1 cellular context compared by ENCODE assay signal in genomic region chr3:188021502-188022040, GRCh38.
TF ChIP-seq lines count a peak whose summit lies in the region.

No MANE protein-coding gene starts in this region.

TF ChIP-seq in HepG2, 621 proteins besides CTCF, POLR2A, EP300 and RAD21 (continued from another document):
- TF ChIP-seq, protein P1, sequence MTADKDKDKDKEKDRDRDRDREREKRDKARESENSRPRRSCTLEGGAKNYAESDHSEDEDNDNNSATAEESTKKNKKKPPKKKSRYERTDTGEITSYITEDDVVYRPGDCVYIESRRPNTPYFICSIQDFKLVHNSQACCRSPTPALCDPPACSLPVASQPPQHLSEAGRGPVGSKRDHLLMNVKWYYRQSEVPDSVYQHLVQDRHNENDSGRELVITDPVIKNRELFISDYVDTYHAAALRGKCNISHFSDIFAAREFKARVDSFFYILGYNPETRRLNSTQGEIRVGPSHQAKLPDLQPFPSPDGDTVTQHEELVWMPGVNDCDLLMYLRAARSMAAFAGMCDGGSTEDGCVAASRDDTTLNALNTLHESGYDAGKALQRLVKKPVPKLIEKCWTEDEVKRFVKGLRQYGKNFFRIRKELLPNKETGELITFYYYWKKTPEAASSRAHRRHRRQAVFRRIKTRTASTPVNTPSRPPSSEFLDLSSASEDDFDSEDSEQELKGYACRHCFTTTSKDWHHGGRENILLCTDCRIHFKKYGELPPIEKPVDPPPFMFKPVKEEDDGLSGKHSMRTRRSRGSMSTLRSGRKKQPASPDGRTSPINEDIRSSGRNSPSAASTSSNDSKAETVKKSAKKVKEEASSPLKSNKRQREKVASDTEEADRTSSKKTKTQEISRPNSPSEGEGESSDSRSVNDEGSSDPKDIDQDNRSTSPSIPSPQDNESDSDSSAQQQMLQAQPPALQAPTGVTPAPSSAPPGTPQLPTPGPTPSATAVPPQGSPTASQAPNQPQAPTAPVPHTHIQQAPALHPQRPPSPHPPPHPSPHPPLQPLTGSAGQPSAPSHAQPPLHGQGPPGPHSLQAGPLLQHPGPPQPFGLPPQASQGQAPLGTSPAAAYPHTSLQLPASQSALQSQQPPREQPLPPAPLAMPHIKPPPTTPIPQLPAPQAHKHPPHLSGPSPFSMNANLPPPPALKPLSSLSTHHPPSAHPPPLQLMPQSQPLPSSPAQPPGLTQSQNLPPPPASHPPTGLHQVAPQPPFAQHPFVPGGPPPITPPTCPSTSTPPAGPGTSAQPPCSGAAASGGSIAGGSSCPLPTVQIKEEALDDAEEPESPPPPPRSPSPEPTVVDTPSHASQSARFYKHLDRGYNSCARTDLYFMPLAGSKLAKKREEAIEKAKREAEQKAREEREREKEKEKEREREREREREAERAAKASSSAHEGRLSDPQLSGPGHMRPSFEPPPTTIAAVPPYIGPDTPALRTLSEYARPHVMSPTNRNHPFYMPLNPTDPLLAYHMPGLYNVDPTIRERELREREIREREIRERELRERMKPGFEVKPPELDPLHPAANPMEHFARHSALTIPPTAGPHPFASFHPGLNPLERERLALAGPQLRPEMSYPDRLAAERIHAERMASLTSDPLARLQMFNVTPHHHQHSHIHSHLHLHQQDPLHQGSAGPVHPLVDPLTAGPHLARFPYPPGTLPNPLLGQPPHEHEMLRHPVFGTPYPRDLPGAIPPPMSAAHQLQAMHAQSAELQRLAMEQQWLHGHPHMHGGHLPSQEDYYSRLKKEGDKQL (CRISPR knock-in tag; IDR thresholded peaks at IDR 0.05; ENCODE audit: low read depth) = peak; percentile 70; the same call in 1 of the 2 replicates
- TF ChIP-seq, protein P2, sequence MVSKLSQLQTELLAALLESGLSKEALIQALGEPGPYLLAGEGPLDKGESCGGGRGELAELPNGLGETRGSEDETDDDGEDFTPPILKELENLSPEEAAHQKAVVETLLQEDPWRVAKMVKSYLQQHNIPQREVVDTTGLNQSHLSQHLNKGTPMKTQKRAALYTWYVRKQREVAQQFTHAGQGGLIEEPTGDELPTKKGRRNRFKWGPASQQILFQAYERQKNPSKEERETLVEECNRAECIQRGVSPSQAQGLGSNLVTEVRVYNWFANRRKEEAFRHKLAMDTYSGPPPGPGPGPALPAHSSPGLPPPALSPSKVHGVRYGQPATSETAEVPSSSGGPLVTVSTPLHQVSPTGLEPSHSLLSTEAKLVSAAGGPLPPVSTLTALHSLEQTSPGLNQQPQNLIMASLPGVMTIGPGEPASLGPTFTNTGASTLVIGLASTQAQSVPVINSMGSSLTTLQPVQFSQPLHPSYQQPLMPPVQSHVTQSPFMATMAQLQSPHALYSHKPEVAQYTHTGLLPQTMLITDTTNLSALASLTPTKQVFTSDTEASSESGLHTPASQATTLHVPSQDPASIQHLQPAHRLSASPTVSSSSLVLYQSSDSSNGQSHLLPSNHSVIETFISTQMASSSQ (IDR thresholded peaks at IDR 0.05; ENCODE audit: low read depth) = 0 out of 2 replicates have a peak, but pooled peaks have one; percentile 48
- TF ChIP-seq, protein P2 (CRISPR knock-in tag; IDR thresholded peaks at IDR 0.05; ENCODE audit: borderline replicate concordance) = peak; percentile 55; the same call in 1 of the 2 replicates
- TF ChIP-seq, protein P3, sequence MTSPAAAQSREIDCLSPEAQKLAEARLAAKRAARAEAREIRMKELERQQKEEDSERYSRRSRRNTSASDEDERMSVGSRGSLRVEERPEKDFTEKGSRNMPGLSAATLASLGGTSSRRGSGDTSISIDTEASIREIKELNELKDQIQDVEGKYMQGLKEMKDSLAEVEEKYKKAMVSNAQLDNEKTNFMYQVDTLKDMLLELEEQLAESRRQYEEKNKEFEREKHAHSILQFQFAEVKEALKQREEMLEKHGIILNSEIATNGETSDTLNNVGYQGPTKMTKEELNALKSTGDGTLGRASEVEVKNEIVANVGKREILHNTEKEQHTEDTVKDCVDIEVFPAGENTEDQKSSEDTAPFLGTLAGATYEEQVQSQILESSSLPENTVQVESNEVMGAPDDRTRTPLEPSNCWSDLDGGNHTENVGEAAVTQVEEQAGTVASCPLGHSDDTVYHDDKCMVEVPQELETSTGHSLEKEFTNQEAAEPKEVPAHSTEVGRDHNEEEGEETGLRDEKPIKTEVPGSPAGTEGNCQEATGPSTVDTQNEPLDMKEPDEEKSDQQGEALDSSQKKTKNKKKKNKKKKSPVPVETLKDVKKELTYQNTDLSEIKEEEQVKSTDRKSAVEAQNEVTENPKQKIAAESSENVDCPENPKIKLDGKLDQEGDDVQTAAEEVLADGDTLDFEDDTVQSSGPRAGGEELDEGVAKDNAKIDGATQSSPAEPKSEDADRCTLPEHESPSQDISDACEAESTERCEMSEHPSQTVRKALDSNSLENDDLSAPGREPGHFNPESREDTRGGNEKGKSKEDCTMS (CRISPR knock-in tag; conservative IDR thresholded peaks at IDR 0.05) = no peak
- TF ChIP-seq KDM3A (CRISPR knock-in tag; IDR thresholded peaks at IDR 0.05; ENCODE audit: low read depth) (0 out of 2 replicates have a peak, but pooled peaks have one; percentile 24), KDM6A (CRISPR knock-in tag; IDR thresholded peaks at IDR 0.05; ENCODE audit: low read depth) (peak; percentile 55; the same call in 1 of the 2 replicates), NCOA2 (CRISPR knock-in tag; IDR thresholded peaks at IDR 0.05) (peak; percentile 78), PAF1 (CRISPR knock-in tag; IDR thresholded peaks at IDR 0.05) (no peak), ZNF777 (CRISPR knock-in tag; IDR thresholded peaks at IDR 0.05) (no peak), ZNF414 (CRISPR knock-in tag; IDR thresholded peaks at IDR 0.05) (no peak), ZBTB8A (CRISPR knock-in tag; IDR thresholded peaks at IDR 0.05; ENCODE audit: borderline replicate concordance, low read depth) (no peak), ZNF75D (CRISPR knock-in tag; IDR thresholded peaks at IDR 0.05; ENCODE audit: borderline replicate concordance) (no peak), HINFP (CRISPR knock-in tag; IDR thresholded peaks at IDR 0.05; ENCODE audit: low read depth) (no peak), SMC3 (IDR thresholded peaks at IDR 0.05; ENCODE audit: low read length) (peak; percentile 13; the same call in 1 of the 2 replicates), ZMAT5 (CRISPR knock-in tag; IDR thresholded peaks at IDR 0.05; ENCODE audit: borderline replicate concordance, low read depth) (no peak), ZNF24 (IDR thresholded peaks at IDR 0.05) (0 out of 2 replicates have a peak, but pooled peaks have one; percentile 29), EHMT2 (IDR thresholded peaks at IDR 0.05; ENCODE audit: borderline replicate concordance, low read depth, low read length) (no peak), ZNF891 (CRISPR knock-in tag; IDR thresholded peaks at IDR 0.05) (no peak), MBNL3 (CRISPR knock-in tag; conservative IDR thresholded peaks at IDR 0.05) (no peak), HNRNPLL (IDR thresholded peaks at IDR 0.05; ENCODE audit: low read depth, low read length, poor library complexity, severe bottlenecking) (no peak), GTF2F1 (IDR thresholded peaks at IDR 0.05; ENCODE audit: low read length) (no peak), NR3C1 (CRISPR knock-in tag; IDR thresholded peaks at IDR 0.05) (no peak), MEIS2 (CRISPR knock-in tag; IDR thresholded peaks at IDR 0.05) (no peak), UBTF (CRISPR knock-in tag; IDR thresholded peaks at IDR 0.05) (0 out of 2 replicates have a peak, but pooled peaks have one; percentile 36), ZNF747 (CRISPR knock-in tag; IDR thresholded peaks at IDR 0.05; ENCODE audit: borderline replicate concordance) (no peak), KDM1A (CRISPR knock-in tag; IDR thresholded peaks at IDR 0.05) (no peak), HOXA3 (CRISPR knock-in tag; IDR thresholded peaks at IDR 0.05) (peak; percentile 86), ATF6 (CRISPR knock-in tag; conservative IDR thresholded peaks at IDR 0.05) (no peak), RBAK (CRISPR knock-in tag; IDR thresholded peaks at IDR 0.05) (no peak), NFYB (CRISPR knock-in tag; IDR thresholded peaks at IDR 0.05) (no peak), TOE1 (CRISPR knock-in tag; IDR thresholded peaks at IDR 0.05) (no peak)
- TF ChIP-seq, protein P4, sequence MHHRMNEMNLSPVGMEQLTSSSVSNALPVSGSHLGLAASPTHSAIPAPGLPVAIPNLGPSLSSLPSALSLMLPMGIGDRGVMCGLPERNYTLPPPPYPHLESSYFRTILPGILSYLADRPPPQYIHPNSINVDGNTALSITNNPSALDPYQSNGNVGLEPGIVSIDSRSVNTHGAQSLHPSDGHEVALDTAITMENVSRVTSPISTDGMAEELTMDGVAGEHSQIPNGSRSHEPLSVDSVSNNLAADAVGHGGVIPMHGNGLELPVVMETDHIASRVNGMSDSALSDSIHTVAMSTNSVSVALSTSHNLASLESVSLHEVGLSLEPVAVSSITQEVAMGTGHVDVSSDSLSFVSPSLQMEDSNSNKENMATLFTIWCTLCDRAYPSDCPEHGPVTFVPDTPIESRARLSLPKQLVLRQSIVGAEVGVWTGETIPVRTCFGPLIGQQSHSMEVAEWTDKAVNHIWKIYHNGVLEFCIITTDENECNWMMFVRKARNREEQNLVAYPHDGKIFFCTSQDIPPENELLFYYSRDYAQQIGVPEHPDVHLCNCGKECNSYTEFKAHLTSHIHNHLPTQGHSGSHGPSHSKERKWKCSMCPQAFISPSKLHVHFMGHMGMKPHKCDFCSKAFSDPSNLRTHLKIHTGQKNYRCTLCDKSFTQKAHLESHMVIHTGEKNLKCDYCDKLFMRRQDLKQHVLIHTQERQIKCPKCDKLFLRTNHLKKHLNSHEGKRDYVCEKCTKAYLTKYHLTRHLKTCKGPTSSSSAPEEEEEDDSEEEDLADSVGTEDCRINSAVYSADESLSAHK (CRISPR knock-in tag; IDR thresholded peaks at IDR 0.05; ENCODE audit: borderline replicate concordance) = no peak
- TF ChIP-seq, protein P5, sequence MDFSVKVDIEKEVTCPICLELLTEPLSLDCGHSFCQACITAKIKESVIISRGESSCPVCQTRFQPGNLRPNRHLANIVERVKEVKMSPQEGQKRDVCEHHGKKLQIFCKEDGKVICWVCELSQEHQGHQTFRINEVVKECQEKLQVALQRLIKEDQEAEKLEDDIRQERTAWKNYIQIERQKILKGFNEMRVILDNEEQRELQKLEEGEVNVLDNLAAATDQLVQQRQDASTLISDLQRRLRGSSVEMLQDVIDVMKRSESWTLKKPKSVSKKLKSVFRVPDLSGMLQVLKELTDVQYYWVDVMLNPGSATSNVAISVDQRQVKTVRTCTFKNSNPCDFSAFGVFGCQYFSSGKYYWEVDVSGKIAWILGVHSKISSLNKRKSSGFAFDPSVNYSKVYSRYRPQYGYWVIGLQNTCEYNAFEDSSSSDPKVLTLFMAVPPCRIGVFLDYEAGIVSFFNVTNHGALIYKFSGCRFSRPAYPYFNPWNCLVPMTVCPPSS (IDR thresholded peaks at IDR 0.05) = no peak
